In the genomic region with DNA sequence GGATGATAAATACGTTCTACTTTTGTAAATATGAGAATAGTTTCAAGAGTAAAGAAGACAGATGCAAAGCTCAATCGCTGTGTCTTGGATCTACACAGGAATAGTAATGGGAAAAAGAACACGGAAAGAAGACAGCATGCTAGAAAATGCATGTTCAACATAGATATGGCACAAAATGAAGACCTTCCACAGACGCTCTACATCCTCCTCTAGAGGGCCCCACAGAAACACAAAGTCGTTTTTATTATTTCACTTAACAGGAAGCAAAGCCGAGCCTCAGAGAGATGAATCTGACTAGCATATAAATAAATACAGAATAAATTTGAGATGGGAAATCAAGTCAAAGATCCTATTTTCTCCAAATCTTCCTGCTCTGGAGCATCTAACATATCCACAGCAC, we compare ENCODE assay signal across 8 cellular contexts.
DNase-seq lines count a peak whose midpoint lies in the region; ATAC-seq, FAIRE-seq and TF ChIP-seq lines count a peak whose summit lies in the region.

No MANE protein-coding gene starts in this region.

- TF ChIP-seq POLR2A in erythroblast (IDR thresholded peaks at IDR 0.05; ENCODE audit: low read length) = no peak
- TF ChIP-seq POLR2A in esophagus squamous epithelium (IDR thresholded peaks at IDR 0.05) = no peak

- POLR2A ChIA-PET in CD4-positive, alpha-beta T cell (lab: Charles Lee) = no interaction called here

- H3K4me1 ChIP-seq in esophagus squamous epithelium = peaks cover 0 to 28% (median 6%) of the 10 kb centered on the region in 3 donors

- H3K9me3 Mint-ChIP-seq in CD4-positive, alpha-beta T cell = no peaks in the 10 kb centered on the region

- DNase-seq in GM19239 (ENCODE audit: insufficient read length, low spot score) = no peak
- peak; percentile 64 for DNase-seq in NCI-H146 treated with DMSO at 0.1 percent for 48 hours (lab: John Stamatoyannopoulos, UW; ENCODE audit: unreplicated experiment)
- peak; percentile 14 to 22 for DNase-seq in erythroblast (lab: John Stamatoyannopoulos, UW)
- DNase-seq in esophagus squamous epithelium (lab: John Stamatoyannopoulos, UW) = no peak
- DNase-seq in effector CD4-positive, alpha-beta T cell = no peak
- no peak for DNase-seq in activated T-cell treated with anti-CD3 and anti-CD28 coated beads, Interleukin-2, amount 50 U/mL, for 48 hours
- no peak for DNase-seq in CD4-positive, alpha-beta T cell

- intact Hi-C loops in esophagus squamous epithelium (cut with DNase I) = no loop called here
- intact Hi-C loops in CD4-positive, alpha-beta T cell (cut with DNase I, micrococcal nuclease) = no loop called here

- H3K27me3 ChIP-seq in esophagus squamous epithelium = no peaks in the 10 kb centered on the region
- H3K27me3 ChIP-seq in CD4-positive, alpha-beta T cell (ENCODE audit: control insufficient read depth, insufficient read depth, low read length) = no peaks in the 10 kb centered on the region

- H3K27ac ChIP-seq in C4-2B = no peak overlapping the region
- H3K27ac ChIP-seq in esophagus squamous epithelium = no peak overlapping the region
- H3K27ac ChIP-seq in CD4-positive, alpha-beta T cell (ENCODE audit: low read depth, low read length) = no peak overlapping the region

- H3K27me3 Mint-ChIP-seq in CD4-positive, alpha-beta T cell = peaks cover 12% of the 10 kb centered on the region

- H3K4me3 Mint-ChIP-seq in CD4-positive, alpha-beta T cell = no peak overlapping the region

- no peak overlapping the region for H3K4me3 ChIP-seq in esophagus squamous epithelium

- no peak overlapping the region for H3K27ac Mint-ChIP-seq in CD4-positive, alpha-beta T cell

- H3K4me1 Mint-ChIP-seq in CD4-positive, alpha-beta T cell (ENCODE audit: low read depth) = peaks cover 7% of the 10 kb centered on the region

- H3K9me3 ChIP-seq in esophagus squamous epithelium = no peaks in the 10 kb centered on the region
- H3K9me3 ChIP-seq in CD4-positive, alpha-beta T cell (ENCODE audit: control insufficient read depth, low read length) = no peaks in the 10 kb centered on the region

- peak; percentile 95 for FAIRE-seq in GM19239 (lab: Jason Lieb, UNC)

- no peaks in the 10 kb centered on the region for H3K36me3 ChIP-seq in esophagus squamous epithelium

- TF ChIP-seq CTCF in C4-2B (conservative IDR thresholded peaks at IDR 0.05) = peak; percentile 73
- no peak for TF ChIP-seq CTCF in esophagus squamous epithelium (IDR thresholded peaks at IDR 0.05)
- TF ChIP-seq CTCF in CD4-positive, alpha-beta T cell (IDR thresholded peaks at IDR 0.05) = no peak

- ATAC-seq in CD4-positive, alpha-beta T cell (ENCODE audit: poor library complexity) = no peak

- H3K36me3 Mint-ChIP-seq in CD4-positive, alpha-beta T cell (ENCODE audit: low read depth) = no peaks in the 10 kb centered on the region

- CTCF ChIA-PET in CD4-positive, alpha-beta T cell (lab: Charles Lee) = no interaction called here

- WGBS in esophagus squamous epithelium, 2 donors = 65 to 75% methylated on average over 6 of the region's 6 CpGs

Comparison
In these comparisons a context has a peak if more than half of its experiments do, and no peak if none do; other contexts are left out.
1. DNase-seq: peak in NCI-H146 treated with DMSO at 0.1 percent for 48 hours (single experiment) and erythroblast (2 of 2); none in GM19239 (single experiment), esophagus squamous epithelium (single experiment), effector CD4-positive, alpha-beta T cell (single experiment), activated T-cell treated with anti-CD3 and anti-CD28 coated beads, Interleukin-2, amount 50 U/mL, for 48 hours (0 of 2) and CD4-positive, alpha-beta T cell (0 of 10).